ENCODE assay signal across 15 cellular contexts in genomic region chr22:48889209-48889830, GRCh38.
"Had no signal": no experiment of that assay in that cellular context is flagged by ENCODE, and none has a peak within 500 bp of the region (broad histone marks: within the 10 kb centered on the region; RNA-seq: fewer than 3 reads in every experiment).

No MANE protein-coding gene starts in this region.

- DNase-seq: activated CD4-positive, alpha-beta T cell treated with anti-CD3 and anti-CD28 coated beads, Interleukin-2, amount 50 U/mL, for 4 hours; activated CD4-positive, CD25-positive, alpha-beta regulatory T cell; amniotic stem cell; body of pancreas; hypothalamus; SHP77 treated with DMSO at 0.1 percent for 48 hours; stimulated activated CD4-positive, alpha-beta T cell treated with anti-CD3 and anti-CD28 coated beads, Interleukin-1b, Interleukin-23, amount 100 ng/mL, for 48 hours; stimulated activated naive CD4-positive, alpha-beta T cell treated with Interleukin-2 at 50 U/mL for 16 hours; T-helper 17 cell; trophoblast cell had no signal

- H3K4me3 ChIP-seq: body of pancreas had no signal

- H3K4me3 Mint-ChIP-seq: activated T-helper 17 cell treated with anti-CD3 and anti-CD28 coated beads, Interleukin-2, amount 50 U/mL, for 72 hours; memory B cell; neural crest cell; T-helper 17 cell had no signal

- H3K27ac Mint-ChIP-seq: activated naive CD4-positive, alpha-beta T cell treated with anti-CD3 and anti-CD28 coated beads, Interleukin-2, amount 50 U/mL, for 72 hours; activated T-helper 17 cell treated with anti-CD3 and anti-CD28 coated beads, Interleukin-2, amount 50 U/mL, for 72 hours; memory B cell; T-helper 17 cell had no signal

- H3K27ac ChIP-seq: body of pancreas had no signal

- H3K27me3 ChIP-seq: body of pancreas had no signal

- H3K9me3 Mint-ChIP-seq: activated naive CD4-positive, alpha-beta T cell treated with anti-CD3 and anti-CD28 coated beads, Interleukin-2, amount 50 U/mL, for 72 hours; activated T-helper 17 cell treated with anti-CD3 and anti-CD28 coated beads, Interleukin-2, amount 50 U/mL, for 72 hours; memory B cell; neural crest cell had no signal

- H3K4me1 Mint-ChIP-seq: activated T-helper 17 cell treated with anti-CD3 and anti-CD28 coated beads, Interleukin-2, amount 50 U/mL, for 72 hours; memory B cell; T-helper 17 cell had no signal

- H3K27me3 Mint-ChIP-seq: memory B cell had no signal

- H3K4me1 ChIP-seq: body of pancreas had no signal

- H3K36me3 Mint-ChIP-seq: activated naive CD4-positive, alpha-beta T cell treated with anti-CD3 and anti-CD28 coated beads, Interleukin-2, amount 50 U/mL, for 72 hours; memory B cell had no signal

- ATAC-seq: activated naive CD4-positive, alpha-beta T cell treated with anti-CD3 and anti-CD28 coated beads, Interleukin-2, amount 50 U/mL, for 72 hours; activated T-helper 17 cell treated with anti-CD3 and anti-CD28 coated beads, Interleukin-2, amount 50 U/mL, for 72 hours; body of pancreas; esophagus mucosa; T-helper 17 cell had no signal
